In the genomic region with DNA sequence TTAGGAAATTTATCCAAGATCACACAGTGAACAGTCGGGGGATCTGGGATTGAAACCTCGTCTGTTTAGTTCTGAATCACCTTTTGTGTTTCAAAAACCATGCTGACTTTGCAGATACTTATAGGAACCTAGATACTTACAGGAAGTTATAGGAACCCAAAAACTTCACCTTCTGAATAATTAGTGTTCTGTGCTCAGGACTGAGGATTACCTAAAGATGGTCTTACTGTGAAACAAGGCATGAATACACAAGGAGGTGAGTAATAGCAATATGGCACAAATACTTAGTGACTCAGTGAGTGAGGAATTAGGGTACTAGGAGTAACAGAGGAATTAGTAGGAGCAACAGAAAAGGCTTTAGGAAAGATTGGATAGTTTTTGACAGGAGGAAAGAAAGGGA, we compare ENCODE assay signal across 24 cellular contexts.
DNase-seq lines count a peak whose midpoint lies in the region; ATAC-seq, FAIRE-seq and TF ChIP-seq lines count a peak whose summit lies in the region.
"Had no signal": no experiment of that assay in that cellular context is flagged by ENCODE, and none has a peak within 500 bp of the region (broad histone marks: within the 10 kb centered on the region; RNA-seq: fewer than 3 reads in every experiment).

No MANE protein-coding gene starts in this region.

- H3K36me3 ChIP-seq in IMR-90 (ENCODE audit: control insufficient read depth, insufficient read depth, low read length) = no peaks in the 10 kb centered on the region
- no peaks in the 10 kb centered on the region for H3K36me3 ChIP-seq in bronchial epithelial cell (ENCODE audit: control insufficient read depth, insufficient read depth, low read length)
- H3K36me3 ChIP-seq in heart left ventricle = no peaks in the 10 kb centered on the region
- H3K36me3 ChIP-seq: SJSA1, spleen had no signal

- H3K4me1 ChIP-seq in IMR-90 (ENCODE audit: control insufficient read depth, insufficient read depth, low read length) (peaks cover 2% of the 10 kb centered on the region), heart left ventricle (no peaks in the 10 kb centered on the region)
- H3K4me1 ChIP-seq: SJSA1, spleen had no signal

- no CpG with 5 or more reads among the region's 2 CpGs for WGBS in IMR-90 (ENCODE audit: extremely low coverage in 2 of 2, insufficient read length in 1 of 2), 2 experiments
- WGBS in heart left ventricle, 4 donors = 81 to 85% (median 83%) methylated on average over 2 of the region's 2 CpGs

- in situ Hi-C loops in IMR-90 (cut with MboI; ENCODE audit: low sequenced_read_pairs) = no loop called here

- POLR2A ChIA-PET in IMR-90 (lab: Charles Lee; ENCODE audit: unreplicated experiment) = no interaction called here
- POLR2A ChIA-PET in activated CD8-positive, alpha-beta T cell treated with anti-CD3 and anti-CD28 coated beads, Interleukin-2, amount 10 ng/mL, durations not matched to agents 7 days and 5 days (lab: Charles Lee) = no interaction called here

- DNase-seq in AG08396 (ENCODE audit: low spot score) = peak; percentile 22
- DNase-seq in IMR-90 = peak; percentile 41
- peak; percentile 95 for DNase-seq in bronchial epithelial cell (ENCODE audit: low read depth)
- peak; percentile 33 for DNase-seq in kidney glomerular epithelial cell (lab: John Stamatoyannopoulos, UW)
- no peak for DNase-seq in heart left ventricle
- no peak for DNase-seq in NCI-H2227 (lab: John Stamatoyannopoulos, UW; ENCODE audit: unreplicated experiment)
- no peak for DNase-seq in activated CD8-positive, alpha-beta T cell treated with anti-CD3 and anti-CD28 coated beads, Interleukin-2, amount 10 ng/mL, durations not matched to agents 7 days and 5 days
- DNase-seq: activated CD4-positive, alpha-beta T cell treated with anti-CD3 and anti-CD28 coated beads, Interleukin-2, amount 50 U/mL, for 48 hours; activated naive CD4-positive, alpha-beta T cell treated with Interleukin-2 at 50 U/mL for 16 hours; amygdala; CD4-positive, alpha-beta T cell; cerebellar nuclear complex; DMS79; effector CD8-positive, alpha-beta T cell; foreskin melanocyte; NCI-H1105; NCI-H526 treated with DMSO at 0.1 percent for 48 hours; spleen; stimulated activated CD8-positive, alpha-beta memory T cell treated with anti-CD3 and anti-CD28 coated beads, Interleukin-4, amount 100 ng/mL, for 48 hours; T-helper 17 cell had no signal

- no peak overlapping the region for H3K27ac Mint-ChIP-seq in activated CD8-positive, alpha-beta T cell treated with anti-CD3 and anti-CD28 coated beads, Interleukin-2, amount 10 ng/mL, durations not matched to agents 7 days and 5 days
- H3K27ac Mint-ChIP-seq: CD4-positive, alpha-beta T cell; nephron; T-helper 17 cell had no signal

- no peak overlapping the region for H2AK5ac ChIP-seq in IMR-90 (ENCODE audit: low read depth, low read length)

- H3K27ac ChIP-seq in IMR-90 (ENCODE audit: insufficient read depth, low read length) (no peak overlapping the region), heart left ventricle (no peak overlapping the region)
- H3K27ac ChIP-seq: KMS-11, SJSA1, spleen had no signal

- no peak overlapping the region for H2BK120ac ChIP-seq in IMR-90 (ENCODE audit: low read depth, low read length)

- no peak overlapping the region for H3K18ac ChIP-seq in IMR-90 (ENCODE audit: low read depth, low read length)

- H4K5ac ChIP-seq in IMR-90 (ENCODE audit: low read depth, low read length) = no peak overlapping the region

- no peak overlapping the region for H2AFZ ChIP-seq in IMR-90 (replicated peaks; ENCODE audit: low read length, poor library complexity)

- H3K4me1 Mint-ChIP-seq in activated CD8-positive, alpha-beta T cell treated with anti-CD3 and anti-CD28 coated beads, Interleukin-2, amount 10 ng/mL, durations not matched to agents 7 days and 5 days (ENCODE audit: low read depth) = no peaks in the 10 kb centered on the region
- H3K4me1 Mint-ChIP-seq: T-helper 17 cell had no signal

- H3K27me3 Mint-ChIP-seq in activated CD8-positive, alpha-beta T cell treated with anti-CD3 and anti-CD28 coated beads, Interleukin-2, amount 10 ng/mL, durations not matched to agents 7 days and 5 days (ENCODE audit: low read depth) = no peaks in the 10 kb centered on the region
- H3K27me3 Mint-ChIP-seq: CD4-positive, alpha-beta T cell; T-helper 17 cell had no signal

- peaks cover 4% of the 10 kb centered on the region; the same call in 1 of the 2 replicates for H3K9me3 ChIP-seq in IMR-90 (ENCODE audit: control insufficient read depth, insufficient read depth, low read length)
- peaks cover 0 to 7% (median 0%) of the 10 kb centered on the region in 12 donors for H3K9me3 ChIP-seq in heart left ventricle
- H3K9me3 ChIP-seq: SJSA1 had no signal

- TF ChIP-seq CTCF in IMR-90 (conservative IDR thresholded peaks at IDR 0.05; ENCODE audit: low read depth, low read length) (no peak), bronchial epithelial cell (IDR thresholded peaks at IDR 0.05; ENCODE audit: insufficient read depth, low read length, severe bottlenecking) (no peak), heart left ventricle (IDR thresholded peaks at IDR 0.05) (no peak)

- BruUV-seq in IMR-90 (replicated peaks; lab: Mats Ljungman, UMichigan) = no TSS peak

- TF ChIP-seq RAD21 in IMR-90 (IDR thresholded peaks at IDR 0.05; ENCODE audit: low read length) = no peak

- H3K4me3 ChIP-seq in IMR-90 (ENCODE audit: insufficient read depth, low read depth, low read length) (no peak overlapping the region), bronchial epithelial cell (ENCODE audit: low read depth, low read length) (no peak overlapping the region), heart left ventricle (no peak overlapping the region)
- H3K4me3 ChIP-seq: SJSA1, spleen had no signal

- H3K9ac ChIP-seq in IMR-90 (ENCODE audit: low read depth, low read length) = no peak overlapping the region
- H3K9ac ChIP-seq: KMS-11 had no signal

- CTCF ChIA-PET in IMR-90 (lab: Yijun Ruan, JAX) = no interaction called here
- CTCF ChIA-PET in activated CD8-positive, alpha-beta T cell treated with anti-CD3 and anti-CD28 coated beads, Interleukin-2, amount 10 ng/mL, durations not matched to agents 7 days and 5 days (lab: Charles Lee) = no interaction called here

- no peak overlapping the region for H3K14ac ChIP-seq in IMR-90 (replicated peaks; ENCODE audit: low read depth, low read length)

- H2AK9ac ChIP-seq in IMR-90 (replicated peaks; ENCODE audit: low read depth, low read length, poor library complexity) = no peak overlapping the region

- no peak for FAIRE-seq in bronchial epithelial cell (lab: Jason Lieb, UNC)

- no peak overlapping the region for H3K23ac ChIP-seq in IMR-90 (ENCODE audit: low read depth, low read length)

- H3K79me1 ChIP-seq in IMR-90 (ENCODE audit: low read depth in 1 of 2, low read length in 2 of 2) = no peaks in the 10 kb centered on the region

- no peak overlapping the region for H4K8ac ChIP-seq in IMR-90 (ENCODE audit: low read depth in 2 of 2, low read length in 2 of 2)

- peak; percentile 51; the same call in 1 of the 2 replicates for ATAC-seq in IMR-90 (ENCODE audit: low read depth)
- no peak for ATAC-seq in heart left ventricle
- no peak for ATAC-seq in activated CD8-positive, alpha-beta T cell treated with anti-CD3 and anti-CD28 coated beads, Interleukin-2, amount 10 ng/mL, durations not matched to agents 7 days and 5 days
- ATAC-seq in HG02798 (IDR thresholded peaks at IDR 0.05; ENCODE audit: poor library complexity, unreplicated experiment) = no peak
- ATAC-seq: T-helper 17 cell had no signal

- no peak overlapping the region for H3K56ac ChIP-seq in IMR-90 (ENCODE audit: extremely low read depth, insufficient read depth, low read length)

- no peaks in the 10 kb centered on the region for H3K27me3 ChIP-seq in IMR-90 (ENCODE audit: control insufficient read depth, insufficient read depth, low read length)
- H3K27me3 ChIP-seq in bronchial epithelial cell (ENCODE audit: control insufficient read depth, insufficient read depth, low read length) = no peaks in the 10 kb centered on the region
- H3K27me3 ChIP-seq in heart left ventricle = no peaks in the 10 kb centered on the region
- H3K27me3 ChIP-seq: SJSA1, spleen had no signal

- dilution Hi-C loops in IMR-90 (cut with HindIII; ENCODE audit: low sequenced_read_pairs, unreplicated experiment) = no loop called here

- H3K4ac ChIP-seq in IMR-90 (ENCODE audit: low read depth, low read length) = no peak overlapping the region

- H3K36me3 Mint-ChIP-seq in activated CD8-positive, alpha-beta T cell treated with anti-CD3 and anti-CD28 coated beads, Interleukin-2, amount 10 ng/mL, durations not matched to agents 7 days and 5 days (ENCODE audit: low read depth) = no peaks in the 10 kb centered on the region

- peaks cover 4% of the 10 kb centered on the region for H3K9me3 Mint-ChIP-seq in activated CD8-positive, alpha-beta T cell treated with anti-CD3 and anti-CD28 coated beads, Interleukin-2, amount 10 ng/mL, durations not matched to agents 7 days and 5 days (ENCODE audit: insufficient read depth)

- H4K91ac ChIP-seq in IMR-90 (ENCODE audit: insufficient read depth, low read depth, low read length) = no peak overlapping the region

- no peak overlapping the region for H2BK5ac ChIP-seq in IMR-90 (ENCODE audit: low read depth, low read length, poor library complexity, severe bottlenecking)

- TF ChIP-seq POLR2A in IMR-90 (IDR thresholded peaks at IDR 0.05; ENCODE audit: low read depth, low read length) = no peak
- TF ChIP-seq POLR2A in heart left ventricle (IDR thresholded peaks at IDR 0.05) = no peak

- no peaks in the 10 kb centered on the region for H3K9me1 ChIP-seq in IMR-90 (ENCODE audit: insufficient read depth, low read length)

- H2BK15ac ChIP-seq in IMR-90 (ENCODE audit: low read depth, low read length) = no peak overlapping the region

- intact Hi-C loops in IMR-90 (cut with micrococcal nuclease) = no loop called here
- intact Hi-C loops in heart left ventricle (cut with DNase I) = no loop called here

- H3K4me3 Mint-ChIP-seq in activated CD8-positive, alpha-beta T cell treated with anti-CD3 and anti-CD28 coated beads, Interleukin-2, amount 10 ng/mL, durations not matched to agents 7 days and 5 days = no peak overlapping the region
- H3K4me3 Mint-ChIP-seq: CD4-positive, alpha-beta T cell; nephron; T-helper 17 cell had no signal

- H2BK20ac ChIP-seq in IMR-90 (ENCODE audit: low read depth, low read length) = no peak overlapping the region

- H3K4me2 ChIP-seq in IMR-90 (ENCODE audit: low read depth, low read length) = no peak overlapping the region
- H3K4me2 ChIP-seq: KMS-11 had no signal

- H4K20me1 ChIP-seq in IMR-90 (ENCODE audit: insufficient read depth, low read length) = no peaks in the 10 kb centered on the region

TF ChIP-seq in IMR-90, 13 proteins besides CTCF, POLR2A, EP300 and RAD21:
- TF ChIP-seq RCOR1 (IDR thresholded peaks at IDR 0.05; ENCODE audit: insufficient replicate concordance, low read length) = no peak
- TF ChIP-seq MAFK (IDR thresholded peaks at IDR 0.05; ENCODE audit: low read depth, low read length) = 0 out of 2 replicates have a peak, but pooled peaks have one; percentile 5
- TF ChIP-seq CHD1 (IDR thresholded peaks at IDR 0.05; ENCODE audit: low read depth, low read length) = no peak

Comparison
In these comparisons a context has a peak if more than half of its experiments do, and no peak if none do; other contexts are left out.
1. DNase-seq: peak in AG08396 (single experiment), IMR-90 (single experiment), bronchial epithelial cell (single experiment) and kidney glomerular epithelial cell (single experiment); none in heart left ventricle (0 of 5), NCI-H2227 (single experiment) and activated CD8-positive, alpha-beta T cell treated with anti-CD3 and anti-CD28 coated beads, Interleukin-2, amount 10 ng/mL, durations not matched to agents 7 days and 5 days (single experiment).